18 cellular contexts compared by ENCODE assay signal in the genomic region with DNA sequence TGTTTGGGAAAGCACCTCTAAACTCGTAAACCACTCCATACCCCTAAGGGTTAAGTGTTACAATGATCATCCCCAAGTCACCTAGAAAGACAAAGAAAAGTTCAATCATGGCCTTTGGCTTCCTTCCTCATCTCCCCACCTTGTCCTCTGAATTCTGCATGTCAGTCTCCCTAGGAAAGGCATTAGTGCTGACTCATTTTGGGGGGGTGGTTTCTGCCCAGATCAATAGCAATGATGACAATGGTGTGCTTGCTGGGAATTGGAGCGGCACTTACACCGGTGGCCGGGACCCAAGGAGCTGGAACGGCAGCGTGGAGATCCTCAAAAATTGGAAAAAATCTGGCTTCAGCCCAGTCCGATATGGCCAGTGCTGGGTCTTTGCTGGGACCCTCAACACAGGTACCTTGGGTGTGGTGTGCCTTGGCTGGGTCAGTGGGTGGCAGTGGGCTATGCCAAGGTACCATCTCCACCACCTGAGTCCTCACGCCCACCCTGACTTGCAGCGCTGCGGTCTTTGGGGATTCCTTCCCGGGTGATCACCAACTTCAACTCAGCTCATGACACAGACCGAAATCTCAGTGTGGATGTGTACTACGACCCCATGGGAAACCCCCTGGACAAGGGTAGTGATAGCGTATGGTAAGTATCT. TPM values are rescaled to one million over a fixed set of nuclear protein-coding genes. Genes with fewer than 3 reads are reported as not detected.
DNase-seq lines count a peak whose midpoint lies in the region; ATAC-seq, FAIRE-seq and TF ChIP-seq lines count a peak whose summit lies in the region.
"Had no signal": no experiment of that assay in that cellular context is flagged by ENCODE, and none has a peak within 500 bp of the region (broad histone marks: within the 10 kb centered on the region; RNA-seq: fewer than 3 reads in every experiment).

No MANE protein-coding gene starts in this region.

- H3K23me2 ChIP-seq in H9 (ENCODE audit: insufficient read length, low read depth, low read length, poor library complexity, severe bottlenecking) = no peaks in the 10 kb centered on the region

- H3K56ac ChIP-seq in H9 (ENCODE audit: insufficient read length, low read depth, low read length) = no peak overlapping the region

- no peak overlapping the region for H3K4ac ChIP-seq in H9 (ENCODE audit: low read depth, low read length)

- H3K9me3 ChIP-seq in H9 (ENCODE audit: control insufficient read depth, low read depth, low read length) (no peaks in the 10 kb centered on the region), neural progenitor cell (ENCODE audit: low read depth) (no peaks in the 10 kb centered on the region), SJCRH30 (replicated peaks) (no peaks in the 10 kb centered on the region), PC-3 (ENCODE audit: low read length) (no peaks in the 10 kb centered on the region)
- H3K9me3 ChIP-seq: Caco-2 had no signal

- peak; percentile 8 for ATAC-seq in stimulated activated memory B cell treated with anti-CD40 and anti-IgM and Interleukin-4, amounts not matched to agents 10 μg/mL and 1 μg/mL and 100 μg/mL, for 72 hours
- ATAC-seq in HG02885 (IDR thresholded peaks at IDR 0.05; ENCODE audit: poor library complexity, unreplicated experiment) (no peak), PC-3 (no peak)
- ATAC-seq: CD8-positive, alpha-beta T cell; GM12878; HCT116 had no signal

- H3K36me3 ChIP-seq in bronchial epithelial cell (ENCODE audit: control insufficient read depth, insufficient read depth, low read length) (no peaks in the 10 kb centered on the region), neural progenitor cell (no peaks in the 10 kb centered on the region), SJCRH30 (no peaks in the 10 kb centered on the region), PC-3 (ENCODE audit: low read depth, low read length) (no peaks in the 10 kb centered on the region)

- no peak overlapping the region for H2BK120ac ChIP-seq in H9 (ENCODE audit: low read depth, low read length, poor library complexity, severe bottlenecking)

- no peaks in the 10 kb centered on the region for H3K4me1 ChIP-seq in H9 (ENCODE audit: insufficient read depth, low read length)
- no peaks in the 10 kb centered on the region for H3K4me1 ChIP-seq in neural progenitor cell
- no peaks in the 10 kb centered on the region for H3K4me1 ChIP-seq in SJCRH30
- H3K4me1 ChIP-seq in PC-3 (ENCODE audit: insufficient read depth, low read length) = no peaks in the 10 kb centered on the region; the same call in 1 of the 2 replicates
- H3K4me1 ChIP-seq: Caco-2 had no signal

- H3K9ac ChIP-seq in H9 (ENCODE audit: extremely low read depth, insufficient read length, low read length) (no peak overlapping the region), neural progenitor cell (no peak overlapping the region), PC-3 (ENCODE audit: low read length) (no peak overlapping the region)

- H2BK15ac ChIP-seq in H9 (ENCODE audit: low read depth, low read length) = no peak overlapping the region

- H3K27me3 Mint-ChIP-seq in H9 (ENCODE audit: low read depth) = no peaks in the 10 kb centered on the region
- no peaks in the 10 kb centered on the region for H3K27me3 Mint-ChIP-seq in neural progenitor cell (ENCODE audit: insufficient read depth, low read depth)
- H3K27me3 Mint-ChIP-seq in stimulated activated memory B cell treated with anti-CD40 and anti-IgM and Interleukin-4, amounts not matched to agents 10 μg/mL and 1 μg/mL and 100 μg/mL, for 72 hours = peaks cover 7% of the 10 kb centered on the region

- H3K4me3 ChIP-seq in bronchial epithelial cell (ENCODE audit: low read depth, low read length) (no peak overlapping the region), neural progenitor cell (no peak overlapping the region), SJCRH30 (no peak overlapping the region), PC-3 (ENCODE audit: low read length) (no peak overlapping the region)
- H3K4me3 ChIP-seq: GM12878 had no signal

- TF ChIP-seq CTCF in H9 (conservative IDR thresholded peaks at IDR 0.05) (no peak), bronchial epithelial cell (IDR thresholded peaks at IDR 0.05; ENCODE audit: insufficient read depth, low read length, severe bottlenecking) (no peak), neural progenitor cell (IDR thresholded peaks at IDR 0.05) (no peak), PC-3 (conservative IDR thresholded peaks at IDR 0.05; ENCODE audit: low read depth, low read length) (no peak)

- H4K5ac ChIP-seq in H9 (ENCODE audit: insufficient read length, low read depth, low read length) = no peak overlapping the region

- no peaks in the 10 kb centered on the region for H3K36me3 Mint-ChIP-seq in H9 (ENCODE audit: insufficient read depth in 1 of 3, low read depth in 3 of 3)
- H3K36me3 Mint-ChIP-seq in neural progenitor cell = no peaks in the 10 kb centered on the region
- H3K36me3 Mint-ChIP-seq in stimulated activated memory B cell treated with anti-CD40 and anti-IgM and Interleukin-4, amounts not matched to agents 10 μg/mL and 1 μg/mL and 100 μg/mL, for 72 hours = no peaks in the 10 kb centered on the region
- H3K36me3 Mint-ChIP-seq: CD8-positive, alpha-beta T cell had no signal

- BruUV-seq in PC-3 (replicated peaks; lab: Mats Ljungman, UMichigan) = no TSS peak

- H3K4me3 Mint-ChIP-seq in H9 (no peak overlapping the region), neural progenitor cell (no peak overlapping the region)
- H3K4me3 Mint-ChIP-seq in stimulated activated memory B cell treated with anti-CD40 and anti-IgM and Interleukin-4, amounts not matched to agents 10 μg/mL and 1 μg/mL and 100 μg/mL, for 72 hours = no peak overlapping the region
- H3K4me3 Mint-ChIP-seq: CD8-positive, alpha-beta T cell had no signal

- H2AK5ac ChIP-seq in H9 (ENCODE audit: insufficient read length, low read length) = no peak overlapping the region

- no peak overlapping the region for H3K23ac ChIP-seq in H9 (ENCODE audit: insufficient read length, low read depth, low read length)

- POLR2A ChIA-PET in PC-3 (lab: Charles Lee; ENCODE audit: unreplicated experiment) = interaction anchor here (0.6 kb wide), 1 partner anchor 154 kb away, joined by 3 read pairs; no protein-coding TSS in a partner anchor

- no peaks in the 10 kb centered on the region for H3K9me2 ChIP-seq in PC-3 (replicated peaks; ENCODE audit: low read length)

- WGBS in H9 (ENCODE audit: extremely low coverage, insufficient read length, low lambda C conversion rate) = no CpG with 5 or more reads among the region's 14 CpGs

- H2BK20ac ChIP-seq in H9 (ENCODE audit: low read depth, low read length, poor library complexity, severe bottlenecking) = no peak overlapping the region

- H3K27me3 ChIP-seq in H9 (ENCODE audit: insufficient read depth, low read length) (no peaks in the 10 kb centered on the region), bronchial epithelial cell (ENCODE audit: control insufficient read depth, insufficient read depth, low read length) (peaks cover 2% of the 10 kb centered on the region), neural progenitor cell (no peaks in the 10 kb centered on the region), SJCRH30 (no peaks in the 10 kb centered on the region), PC-3 (ENCODE audit: low read length) (peaks cover 58% of the 10 kb centered on the region)

- H3K79me1 ChIP-seq in H9 (ENCODE audit: insufficient read depth, low read depth, low read length, poor library complexity, severe bottlenecking) = no peaks in the 10 kb centered on the region

- H3K27ac Mint-ChIP-seq in H9 (no peak overlapping the region), neural progenitor cell (peak overlapping the region; percentile 12)
- no peak overlapping the region for H3K27ac Mint-ChIP-seq in stimulated activated memory B cell treated with anti-CD40 and anti-IgM and Interleukin-4, amounts not matched to agents 10 μg/mL and 1 μg/mL and 100 μg/mL, for 72 hours
- H3K27ac Mint-ChIP-seq: CD8-positive, alpha-beta T cell had no signal

- CTCF ChIA-PET in PC-3 (lab: Charles Lee) = no interaction called here

- H4K91ac ChIP-seq in H9 (ENCODE audit: insufficient read length, low read depth, low read length) = no peak overlapping the region

- intact Hi-C loops in PC-3 (cut with micrococcal nuclease) = no loop called here

- H4K20me1 ChIP-seq in H9 (ENCODE audit: control insufficient read depth, insufficient read depth, insufficient read length) (no peaks in the 10 kb centered on the region), neural progenitor cell (ENCODE audit: low read depth) (no peaks in the 10 kb centered on the region), PC-3 (ENCODE audit: low read length) (no peaks in the 10 kb centered on the region)

- FAIRE-seq in bronchial epithelial cell (lab: Jason Lieb, UNC) = peak; percentile 52
- FAIRE-seq: GM12878, GM19239 had no signal

- H3F3A ChIP-seq in neural progenitor cell (ENCODE audit: low read depth) (no peaks in the 10 kb centered on the region), PC-3 (ENCODE audit: low read length, unreplicated experiment) (no peaks in the 10 kb centered on the region)

- H3K9me3 Mint-ChIP-seq in H9 = no peaks in the 10 kb centered on the region
- no peaks in the 10 kb centered on the region for H3K9me3 Mint-ChIP-seq in neural progenitor cell
- H3K9me3 Mint-ChIP-seq in stimulated activated memory B cell treated with anti-CD40 and anti-IgM and Interleukin-4, amounts not matched to agents 10 μg/mL and 1 μg/mL and 100 μg/mL, for 72 hours = peaks cover 6% of the 10 kb centered on the region

- H3K18ac ChIP-seq in H9 (ENCODE audit: insufficient read length, low read depth, low read length) = peak overlapping the region; percentile 1

- H3K79me2 ChIP-seq in H9 (ENCODE audit: insufficient read depth, low read length) (no peaks in the 10 kb centered on the region), neural progenitor cell (ENCODE audit: low read depth) (no peaks in the 10 kb centered on the region), PC-3 (ENCODE audit: low read length) (no peaks in the 10 kb centered on the region)

- H3K4me2 ChIP-seq in H9 (ENCODE audit: insufficient read depth, insufficient read length, low read length) = no peak overlapping the region
- H3K4me2 ChIP-seq in neural progenitor cell = no peak overlapping the region
- no peak overlapping the region for H3K4me2 ChIP-seq in PC-3 (ENCODE audit: low read length)

- H4K8ac ChIP-seq in H9 (replicated peaks; ENCODE audit: insufficient read length, low read depth, low read length) = no peak overlapping the region

- no peak overlapping the region for H3K27ac ChIP-seq in H9 (ENCODE audit: insufficient read length, low read depth, low read length)
- no peak overlapping the region for H3K27ac ChIP-seq in neural progenitor cell
- no peak overlapping the region for H3K27ac ChIP-seq in SJCRH30
- H3K27ac ChIP-seq in PC-3 (ENCODE audit: low read length) = no peak overlapping the region

- H3K4me1 Mint-ChIP-seq in H9 (peaks cover 6 to 7% of the 10 kb centered on the region in 2 experiments), neural progenitor cell (peaks cover 2% of the 10 kb centered on the region)
- H3K4me1 Mint-ChIP-seq in stimulated activated memory B cell treated with anti-CD40 and anti-IgM and Interleukin-4, amounts not matched to agents 10 μg/mL and 1 μg/mL and 100 μg/mL, for 72 hours = no peaks in the 10 kb centered on the region

- H2AFZ ChIP-seq in H9 (ENCODE audit: low read length) (no peak overlapping the region), neural progenitor cell (replicated peaks) (no peak overlapping the region), PC-3 (ENCODE audit: low read length) (no peak overlapping the region)

- no peak overlapping the region for H3T11ph ChIP-seq in H9 (ENCODE audit: low read length)

- peak; percentile 24 for DNase-seq in H9
- DNase-seq in bronchial epithelial cell (ENCODE audit: low read depth) = no peak
- DNase-seq in neural progenitor cell (ENCODE audit: low spot score) = no peak
- no peak for DNase-seq in SJCRH30
- no peak for DNase-seq in PC-3
- DNase-seq: C1 segment of cervical spinal cord; Caco-2; CD8-positive, alpha-beta T cell; DMS153; DND-41; GDM1; GOT3; H7 had no signal

- H2BK5ac ChIP-seq in H9 (ENCODE audit: insufficient read length, low read length) = no peak overlapping the region

- no peak overlapping the region for H2BK12ac ChIP-seq in H9 (ENCODE audit: insufficient read length, low read depth, low read length)

- H3K14ac ChIP-seq in H9 (ENCODE audit: insufficient read depth, low read length) = no peak overlapping the region

RNA-seq across cellular contexts. Expression of gene TGM3, which starts 21.2 kb away (rescaled TPM):
- total RNA-seq in H9 (2021) (not detected in 2 replicates), bronchial epithelial cell (11.8 and 42.6 TPM in 2 replicates), neural progenitor cell (ENCODE audit: low replicate concordance) (0.31 TPM in 1 of 2 replicates, not detected in the other), PC-3 (2014; rRNA removed) (not detected in 2 replicates)
- total RNA-seq in SJCRH30 (2014; rRNA removed; shearing (Covaris generic)) = not detected in 2 replicates
- total RNA-seq: CD8-positive, alpha-beta T cell; GM12878 had no signal
